In genomic region chr10:76129213-76129612, GRCh38 we compare ENCODE assay signal across 1 cellular context.
TF ChIP-seq lines count a peak whose summit lies in the region.

No MANE protein-coding gene starts in this region.

TF ChIP-seq in HepG2, 621 proteins besides CTCF, POLR2A, EP300 and RAD21 (continued from another document):
- TF ChIP-seq PTBP1 (IDR thresholded peaks at IDR 0.05; ENCODE audit: low read depth, low read length, poor library complexity, severe bottlenecking) = no peak
- TF ChIP-seq FOXA3 (CRISPR knock-in tag; IDR thresholded peaks at IDR 0.05) = no peak
- no peak for TF ChIP-seq NPAS2 (CRISPR knock-in tag; IDR thresholded peaks at IDR 0.05; ENCODE audit: borderline replicate concordance)
- TF ChIP-seq ARNTL (CRISPR knock-in tag; IDR thresholded peaks at IDR 0.05) = no peak
- TF ChIP-seq ZMYM2 (CRISPR knock-in tag; IDR thresholded peaks at IDR 0.05) = no peak
- TF ChIP-seq, protein P1, sequence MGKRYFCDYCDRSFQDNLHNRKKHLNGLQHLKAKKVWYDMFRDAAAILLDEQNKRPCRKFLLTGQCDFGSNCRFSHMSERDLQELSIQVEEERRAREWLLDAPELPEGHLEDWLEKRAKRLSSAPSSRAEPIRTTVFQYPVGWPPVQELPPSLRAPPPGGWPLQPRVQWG (CRISPR knock-in tag; IDR thresholded peaks at IDR 0.05; ENCODE audit: borderline replicate concordance, low read depth) = no peak
- no peak for TF ChIP-seq SIN3A (IDR thresholded peaks at IDR 0.05; ENCODE audit: borderline replicate concordance, low read depth, low read length)
- no peak for TF ChIP-seq ZSCAN31 (CRISPR knock-in tag; IDR thresholded peaks at IDR 0.05; ENCODE audit: low read depth)
